In the genomic region with DNA sequence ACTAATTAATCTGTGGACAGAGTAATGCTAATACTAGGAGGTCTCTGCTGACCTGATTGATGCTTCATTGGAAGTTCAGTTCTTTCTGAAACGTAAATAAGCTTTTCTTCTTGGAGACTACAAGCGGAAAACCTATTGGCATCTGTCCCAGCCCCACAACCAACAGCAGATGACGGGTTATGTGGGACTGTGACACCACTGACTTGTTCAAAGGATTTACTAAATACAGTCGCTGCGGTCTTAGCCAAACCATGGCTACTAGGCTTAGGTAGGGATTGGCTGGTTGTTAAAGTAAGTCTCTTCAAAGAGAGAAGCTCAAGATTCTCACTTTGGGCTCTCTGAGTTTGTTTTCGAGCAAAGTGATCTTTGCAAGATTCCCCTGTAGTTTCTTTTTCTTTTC, we compare ENCODE assay signal across 12 cellular contexts.
"Had no signal": no experiment of that assay in that cellular context is flagged by ENCODE, and none has a peak within 500 bp of the region (broad histone marks: within the 10 kb centered on the region; RNA-seq: fewer than 3 reads in every experiment).

No MANE protein-coding gene starts in this region.

- H3K27ac Mint-ChIP-seq: activated naive CD8-positive, alpha-beta T cell treated with anti-CD3 and anti-CD28 coated beads, Interleukin-2, amount 50 U/mL, for 24 hours; stimulated activated naive CD8-positive, alpha-beta T cell treated with anti-CD3 and anti-CD28 coated beads, Interleukin-15, amount 100 ng/mL, for 72 hours had no signal

- H3K4me1 Mint-ChIP-seq: activated CD4-positive, alpha-beta T cell treated with anti-CD3 and anti-CD28 coated beads, Interleukin-2, amount 10 ng/mL, durations not matched to agents 24 days and 14 days; activated naive CD8-positive, alpha-beta T cell treated with anti-CD3 and anti-CD28 coated beads, Interleukin-2, amount 50 U/mL, for 24 hours; stimulated activated naive CD8-positive, alpha-beta T cell treated with anti-CD3 and anti-CD28 coated beads, Interleukin-15, amount 100 ng/mL, for 72 hours had no signal

- H3K4me3 Mint-ChIP-seq: activated CD4-positive, alpha-beta T cell treated with anti-CD3 and anti-CD28 coated beads, Interleukin-2, amount 10 ng/mL, durations not matched to agents 24 days and 14 days; activated naive CD8-positive, alpha-beta T cell treated with anti-CD3 and anti-CD28 coated beads, Interleukin-2, amount 50 U/mL, for 24 hours; nephron progenitor cell; stimulated activated naive CD8-positive, alpha-beta T cell treated with anti-CD3 and anti-CD28 coated beads, Interleukin-15, amount 100 ng/mL, for 72 hours had no signal

- H3K9me3 Mint-ChIP-seq: activated CD4-positive, alpha-beta T cell treated with anti-CD3 and anti-CD28 coated beads, Interleukin-2, amount 10 ng/mL, durations not matched to agents 24 days and 14 days; activated naive CD8-positive, alpha-beta T cell treated with anti-CD3 and anti-CD28 coated beads, Interleukin-2, amount 50 U/mL, for 24 hours; nephron progenitor cell; stimulated activated naive CD8-positive, alpha-beta T cell treated with anti-CD3 and anti-CD28 coated beads, Interleukin-15, amount 100 ng/mL, for 72 hours had no signal

- ATAC-seq: activated naive CD8-positive, alpha-beta T cell treated with anti-CD3 and anti-CD28 coated beads, Interleukin-2, amount 50 U/mL, for 24 hours; left colon; stimulated activated naive CD8-positive, alpha-beta T cell treated with anti-CD3 and anti-CD28 coated beads, Interleukin-15, amount 100 ng/mL, for 72 hours had no signal

- H3K27me3 Mint-ChIP-seq: activated CD4-positive, alpha-beta T cell treated with anti-CD3 and anti-CD28 coated beads, Interleukin-2, amount 10 ng/mL, durations not matched to agents 24 days and 14 days; activated naive CD8-positive, alpha-beta T cell treated with anti-CD3 and anti-CD28 coated beads, Interleukin-2, amount 50 U/mL, for 24 hours; stimulated activated naive CD8-positive, alpha-beta T cell treated with anti-CD3 and anti-CD28 coated beads, Interleukin-15, amount 100 ng/mL, for 72 hours had no signal

- DNase-seq: activated CD4-positive, alpha-beta T cell treated with anti-CD3 and anti-CD28 coated beads, Interleukin-2, amount 10 ng/mL, durations not matched to agents 24 days and 14 days; activated naive CD4-positive, alpha-beta T cell treated with Interleukin-2 at 50 U/mL for 16 hours; activated naive CD8-positive, alpha-beta T cell treated with anti-CD3 and anti-CD28 coated beads, Interleukin-2, amount 50 U/mL, for 24 hours; central memory CD4-positive, alpha-beta T cell; cortex of kidney; effector memory CD4-positive, alpha-beta T cell; foreskin fibroblast; left colon; nephron progenitor cell; stimulated activated CD4-positive, alpha-beta T cell treated with anti-CD3 and anti-CD28 coated beads, Interleukin-4, amount 100 ng/mL, for 4 hours; stimulated activated naive CD8-positive, alpha-beta T cell treated with anti-CD3 and anti-CD28 coated beads, Interleukin-15, amount 100 ng/mL, for 72 hours; T-helper 9 cell had no signal
